In the genomic region with DNA sequence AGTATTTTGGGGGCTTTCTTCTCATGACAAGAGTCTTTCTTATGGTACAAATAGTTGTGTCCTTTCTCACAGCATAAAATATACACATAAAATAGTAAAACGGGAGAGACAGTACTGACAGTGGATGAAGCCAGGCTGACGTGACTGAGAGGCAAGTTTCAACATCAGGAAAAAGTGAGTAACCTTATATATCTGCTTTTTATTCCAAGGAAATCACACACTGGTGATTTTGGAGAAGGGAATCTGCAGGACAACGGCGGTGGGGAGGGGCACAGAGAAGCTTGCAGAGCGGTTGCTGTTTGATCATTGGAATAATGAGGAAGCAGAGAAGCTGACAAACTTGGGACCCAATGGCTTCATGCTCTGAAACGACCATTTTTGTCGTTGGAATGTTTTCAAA, we compare ENCODE assay signal across 18 cellular contexts.
DNase-seq lines count a peak whose midpoint lies in the region; ATAC-seq and TF ChIP-seq lines count a peak whose summit lies in the region.
"Had no signal": no experiment of that assay in that cellular context is flagged by ENCODE, and none has a peak within 500 bp of the region (broad histone marks: within the 10 kb centered on the region; RNA-seq: fewer than 3 reads in every experiment).

No MANE protein-coding gene starts in this region.

- no peak for ATAC-seq in GM21423 (IDR thresholded peaks at IDR 0.05; ENCODE audit: unreplicated experiment)
- ATAC-seq: Panc1 had no signal

- H2AFZ ChIP-seq in smooth muscle cell (ENCODE audit: low read depth), result peak overlapping the region; percentile 65

- no peaks in the 10 kb centered on the region for H3K79me2 ChIP-seq in smooth muscle cell (ENCODE audit: low read depth)

- H3K9me3 ChIP-seq in adipocyte (ENCODE audit: control insufficient read depth, low read length), result no peaks in the 10 kb centered on the region
- H3K9me3 ChIP-seq in smooth muscle cell (replicated peaks; ENCODE audit: low read depth), result no peaks in the 10 kb centered on the region

- no peak overlapping the region for H3K9ac ChIP-seq in adipocyte (ENCODE audit: low read length)
- no peak overlapping the region for H3K9ac ChIP-seq in smooth muscle cell (ENCODE audit: low read depth)
- H3K9ac ChIP-seq: KMS-11 had no signal

- peaks cover 10% of the 10 kb centered on the region for H3K4me1 ChIP-seq in adipocyte (ENCODE audit: control insufficient read depth, insufficient read depth, low read length)
- H3K4me1 ChIP-seq in smooth muscle cell (ENCODE audit: low read depth), result peaks cover 3% of the 10 kb centered on the region

- H3K27me3 ChIP-seq in adipocyte (replicated peaks; ENCODE audit: control insufficient read depth, insufficient read depth, low read length), result peaks cover 21% of the 10 kb centered on the region
- no peaks in the 10 kb centered on the region for H3K27me3 ChIP-seq in smooth muscle cell (ENCODE audit: low read depth)

- DNase-seq in AG20443 (ENCODE audit: low spot score) (peak; percentile 67), adipocyte (ENCODE audit: low read depth) (peak; percentile 70), fibroblast of peridontal ligament (ENCODE audit: extremely low read depth) (peak; percentile 57), smooth muscle cell (lab: John Stamatoyannopoulos, UW; ENCODE audit: unreplicated experiment) (no peak), NAMALWA (ENCODE audit: low spot score) (no peak), T-helper 9 cell (no peak)
- DNase-seq in activated T-cell treated with anti-CD3 and anti-CD28 coated beads, Interleukin-2, amount 50 U/mL, for 48 hours, result no peak
- DNase-seq: 8988T, COR-L47, NCI-H1105, NCI-H187, NCI-H2171, NCI-H774, SHP77 had no signal

- H4K20me1 ChIP-seq in smooth muscle cell (ENCODE audit: low read depth), result no peaks in the 10 kb centered on the region

- H3K4me3 ChIP-seq in adipocyte (ENCODE audit: low read length) (peak overlapping the region; percentile 16), smooth muscle cell (no peak overlapping the region)

- TF ChIP-seq CTCF in smooth muscle cell (IDR thresholded peaks at IDR 0.05; ENCODE audit: borderline replicate concordance, insufficient read depth, poor library complexity, severe bottlenecking), result no peak

- H3K36me3 ChIP-seq in adipocyte (ENCODE audit: control insufficient read depth, insufficient read depth, low read length, severe bottlenecking) (no peaks in the 10 kb centered on the region), smooth muscle cell (ENCODE audit: low read depth) (no peaks in the 10 kb centered on the region)

- H3K4me2 ChIP-seq in smooth muscle cell, result no peak overlapping the region
- H3K4me2 ChIP-seq: KMS-11 had no signal

- H3F3A ChIP-seq in smooth muscle cell (ENCODE audit: low read depth), result no peaks in the 10 kb centered on the region

- 65% methylated on average over 7 of the region's 7 CpGs for WGBS in smooth muscle cell (ENCODE audit: low lambda C conversion rate)

- H3K27ac ChIP-seq in smooth muscle cell (ENCODE audit: low read depth), result peak overlapping the region; percentile 53
- H3K27ac ChIP-seq: C4-2B, KMS-11 had no signal

Comparison
In these comparisons a context has a peak if more than half of its experiments do, and no peak if none do; other contexts are left out.
1. DNase-seq: peak in AG20443 (single experiment), adipocyte (single experiment) and fibroblast of peridontal ligament (single experiment); none in smooth muscle cell (single experiment), NAMALWA (single experiment), activated T-cell treated with anti-CD3 and anti-CD28 coated beads, Interleukin-2, amount 50 U/mL, for 48 hours (0 of 2) and T-helper 9 cell (single experiment).